Comparison of ENCODE assay signal across 10 cellular contexts in genomic region chr5:40385544-40385943, GRCh38.
DNase-seq lines count a peak whose midpoint lies in the region; ATAC-seq, FAIRE-seq and TF ChIP-seq lines count a peak whose summit lies in the region.
"Had no signal": no experiment of that assay in that cellular context is flagged by ENCODE, and none has a peak within 500 bp of the region (broad histone marks: within the 10 kb centered on the region; RNA-seq: fewer than 3 reads in every experiment).

No MANE protein-coding gene starts in this region.

- no peak for TF ChIP-seq EP300 in H1 (IDR thresholded peaks at IDR 0.05; ENCODE audit: borderline replicate concordance in 1 of 2, low read depth in 2 of 2, low read length in 2 of 2)

- TF ChIP-seq RAD21 in H1 (IDR thresholded peaks at IDR 0.05 in 1 of 2, conservative IDR thresholded peaks at IDR 0.05 in 1 of 2; ENCODE audit: low read depth in 2 of 2, low read length in 2 of 2): no peak

- no peak overlapping the region for H2BK120ac ChIP-seq in H1 (replicated peaks; ENCODE audit: low read depth, low read length)

- H3K4me2 ChIP-seq in OCI-LY1 (ENCODE audit: low read length): peak overlapping the region; percentile 41
- no peak overlapping the region for H3K4me2 ChIP-seq in H1 (ENCODE audit: insufficient read depth in 1 of 2, low read depth in 2 of 2, low read length in 2 of 2)

- no peak overlapping the region for H2BK20ac ChIP-seq in H1 (ENCODE audit: low read length)

- H3K36me3 ChIP-seq in OCI-LY1 (ENCODE audit: insufficient read depth, low read length) (no peaks in the 10 kb centered on the region), H1 (ENCODE audit: control insufficient read depth in 2 of 4, insufficient read depth in 4 of 4, low read length in 3 of 4) (no peaks in the 10 kb centered on the region), upper lobe of right lung (no peaks in the 10 kb centered on the region)

- H4K5ac ChIP-seq in H1 (ENCODE audit: insufficient read length, low read depth, low read length): no peak overlapping the region

- no peak overlapping the region for H2BK12ac ChIP-seq in H1 (ENCODE audit: low read depth, low read length)

- H3K79me2 ChIP-seq in OCI-LY1 (ENCODE audit: insufficient read depth, low read length) (no peaks in the 10 kb centered on the region), H1 (ENCODE audit: control insufficient read depth in 1 of 2, insufficient read depth in 2 of 2, low read length in 2 of 2) (no peaks in the 10 kb centered on the region)

- H3K27me3 ChIP-seq in OCI-LY1 (ENCODE audit: insufficient read depth, low read length): no peaks in the 10 kb centered on the region
- no peaks in the 10 kb centered on the region for H3K27me3 ChIP-seq in H1 (replicated peaks in 1 of 4; ENCODE audit: control insufficient read depth in 3 of 4, extremely low read depth in 1 of 4, insufficient read depth in 3 of 4, low read length in 3 of 4)
- no peaks in the 10 kb centered on the region for H3K27me3 ChIP-seq in upper lobe of right lung

- H3K18ac ChIP-seq in H1 (ENCODE audit: extremely low read depth, low read length): no peak overlapping the region

- no peak for TF ChIP-seq POLR2A in H1 (IDR thresholded peaks at IDR 0.05; ENCODE audit: control extremely low read depth in 1 of 2, low read depth in 2 of 2, low read length in 2 of 2)

- no peak overlapping the region for H4K91ac ChIP-seq in H1 (replicated peaks; ENCODE audit: insufficient read length, low read length)

- H2AFZ ChIP-seq in OCI-LY1 (ENCODE audit: low read length) (no peak overlapping the region), H1 (ENCODE audit: low read length) (no peak overlapping the region)

- H3K27me3 Mint-ChIP-seq in activated naive CD4-positive, alpha-beta T cell treated with anti-CD3 and anti-CD28 coated beads for 36 hours (ENCODE audit: low read depth): no peaks in the 10 kb centered on the region

- peaks cover 3% of the 10 kb centered on the region for H3K36me3 Mint-ChIP-seq in activated naive CD4-positive, alpha-beta T cell treated with anti-CD3 and anti-CD28 coated beads for 36 hours (ENCODE audit: low read depth)

- ATAC-seq in upper lobe of right lung (peak; percentile 62), HG02970 (IDR thresholded peaks at IDR 0.05; ENCODE audit: low FRiP score, unreplicated experiment) (no peak)

- peaks cover 71% of the 10 kb centered on the region for H3K4me1 ChIP-seq in OCI-LY1 (ENCODE audit: insufficient read depth, low read length, severe bottlenecking)
- peaks cover 0 to 6% (median 2%) of the 10 kb centered on the region in 4 experiments; a peak in 1 of 7 replicates for H3K4me1 ChIP-seq in H1 (replicated peaks in 1 of 4; ENCODE audit: control insufficient read depth in 3 of 4, insufficient read depth in 4 of 4, low read length in 3 of 4)
- H3K4me1 ChIP-seq in upper lobe of right lung: peaks cover 28% of the 10 kb centered on the region

- H3K27ac Mint-ChIP-seq in activated naive CD4-positive, alpha-beta T cell treated with anti-CD3 and anti-CD28 coated beads for 36 hours: peak overlapping the region; percentile 85
- H3K27ac Mint-ChIP-seq: nephron had no signal

- no peak overlapping the region for H4K8ac ChIP-seq in H1 (ENCODE audit: extremely low read depth, insufficient read depth, low read length)

- H3K23ac ChIP-seq in H1 (ENCODE audit: insufficient read length): no peak overlapping the region

- CTCF ChIA-PET in activated naive CD4-positive, alpha-beta T cell treated with anti-CD3 and anti-CD28 coated beads for 36 hours (lab: Charles Lee): interaction anchor here (0.6 to 3.0 kb wide), 9 partner anchors 8 to 300 kb away, joined by 3 to 17 read pairs (median 4); no protein-coding TSS in a partner anchor
- CTCF ChIA-PET in H1 (lab: Charles Lee; ENCODE audit: partially characterized antibody): interaction anchor here (0.6 kb wide), 1 partner anchor 145 kb away, joined by 3 read pairs; no protein-coding TSS in a partner anchor

- peaks cover 5% of the 10 kb centered on the region; the same call in 1 of the 2 replicates for H3F3A ChIP-seq in OCI-LY1 (ENCODE audit: insufficient read depth, low read length)

- no peak overlapping the region for H3K4me3 Mint-ChIP-seq in activated naive CD4-positive, alpha-beta T cell treated with anti-CD3 and anti-CD28 coated beads for 36 hours
- H3K4me3 Mint-ChIP-seq: nephron had no signal

- intact Hi-C loops in activated naive CD4-positive, alpha-beta T cell treated with anti-CD3 and anti-CD28 coated beads for 36 hours (cut with micrococcal nuclease): loop anchor here (5.0 to 10.0 kb wide), 2 partner anchors 668 to 731 kb away; no protein-coding TSS in a partner anchor
- intact Hi-C loops in upper lobe of right lung (cut with DNase I): no loop called here

- H3K4ac ChIP-seq in H1 (replicated peaks; ENCODE audit: insufficient read length, low read depth, low read length): no peak overlapping the region

- H3K4me1 Mint-ChIP-seq in activated naive CD4-positive, alpha-beta T cell treated with anti-CD3 and anti-CD28 coated beads for 36 hours (ENCODE audit: low read depth): peaks cover 86% of the 10 kb centered on the region
- H3K4me1 Mint-ChIP-seq: nephron had no signal

- FAIRE-seq in H1 (lab: Jason Lieb, UNC): no peak

- H3K56ac ChIP-seq in H1 (replicated peaks; ENCODE audit: insufficient read length, low read depth, low read length): no peak overlapping the region

- H4K20me1 ChIP-seq in OCI-LY1 (ENCODE audit: insufficient read depth, low read length): no peaks in the 10 kb centered on the region
- H4K20me1 ChIP-seq in H1 (replicated peaks in 1 of 2; ENCODE audit: control insufficient read depth in 1 of 2, insufficient read depth in 2 of 2, low read length in 2 of 2): no peaks in the 10 kb centered on the region

- DNase-seq in activated naive CD4-positive, alpha-beta T cell treated with anti-CD3 and anti-CD28 coated beads for 36 hours: peak; percentile 33
- DNase-seq in activated naive CD4-positive, alpha-beta T cell (lab: John Stamatoyannopoulos, UW): no peak
- DNase-seq in H1 (ENCODE audit: low read depth in 1 of 2, low spot score in 2 of 2) (peak in 1 of 2 experiments; percentile 38), upper lobe of right lung (no peak), NCI-H128 (lab: John Stamatoyannopoulos, UW; ENCODE audit: unreplicated experiment) (no peak), NCI-H82 treated with DMSO at 0.1 percent for 48 hours (lab: John Stamatoyannopoulos, UW; ENCODE audit: unreplicated experiment) (no peak)
- DNase-seq: C1 segment of cervical spinal cord had no signal

- H3K9me3 Mint-ChIP-seq in activated naive CD4-positive, alpha-beta T cell treated with anti-CD3 and anti-CD28 coated beads for 36 hours: no peaks in the 10 kb centered on the region
- H3K9me3 Mint-ChIP-seq: nephron had no signal

- no peaks in the 10 kb centered on the region for H3K23me2 ChIP-seq in H1 (ENCODE audit: low read depth, low read length)

- H3K4me3 ChIP-seq in OCI-LY1 (ENCODE audit: low read depth, low read length, poor library complexity, severe bottlenecking): peak overlapping the region; percentile 5
- H3K4me3 ChIP-seq in H1 (ENCODE audit: extremely low read depth in 1 of 4, insufficient read depth in 2 of 4, low read depth in 3 of 4, low read length in 4 of 4): no peak overlapping the region
- H3K4me3 ChIP-seq in upper lobe of right lung: no peak overlapping the region

- H3K9me3 ChIP-seq in OCI-LY1 (ENCODE audit: low read length): no peaks in the 10 kb centered on the region
- H3K9me3 ChIP-seq in H1 (ENCODE audit: insufficient read depth in 2 of 2, low read depth in 1 of 2, low read length in 1 of 2): no peaks in the 10 kb centered on the region
- no peaks in the 10 kb centered on the region for H3K9me3 ChIP-seq in upper lobe of right lung

- peak overlapping the region; percentile 46 for H3K9ac ChIP-seq in OCI-LY1 (ENCODE audit: low read length)
- no peak overlapping the region for H3K9ac ChIP-seq in H1 (replicated peaks in 1 of 4; ENCODE audit: extremely low read depth in 1 of 4, low read depth in 3 of 4, low read length in 3 of 4)

- H3K9me2 ChIP-seq in OCI-LY1 (ENCODE audit: low read depth, low read length): no peaks in the 10 kb centered on the region

- H3K27ac ChIP-seq in OCI-LY1 (ENCODE audit: low read depth, low read length, poor library complexity, severe bottlenecking) (peak overlapping the region; percentile 93), H1 (ENCODE audit: low read depth, low read length) (no peak overlapping the region), upper lobe of right lung (peak overlapping the region; percentile 26)

- POLR2A ChIA-PET in H1 (lab: Charles Lee; ENCODE audit: partially characterized antibody): no interaction called here

- TF ChIP-seq CTCF in OCI-LY1 (IDR thresholded peaks at IDR 0.05; ENCODE audit: low read length) (no peak), H1 (IDR thresholded peaks at IDR 0.05; ENCODE audit: control extremely low read depth in 1 of 3, insufficient read depth in 1 of 3, low read depth in 1 of 3, low read length in 3 of 3) (no peak), upper lobe of right lung (IDR thresholded peaks at IDR 0.05) (no peak)

- no peak overlapping the region for H3K14ac ChIP-seq in H1 (ENCODE audit: insufficient read length)

- H2BK15ac ChIP-seq in H1 (ENCODE audit: low read length): no peak overlapping the region

- no peak overlapping the region for H2AK5ac ChIP-seq in H1 (ENCODE audit: low read depth, low read length)

- no peaks in the 10 kb centered on the region for H3K79me1 ChIP-seq in H1 (ENCODE audit: low read depth, low read length)

- no peak overlapping the region for H2BK5ac ChIP-seq in H1 (ENCODE audit: low read depth, low read length)

TF ChIP-seq in H1, 55 proteins besides CTCF, POLR2A, EP300 and RAD21:
- TF ChIP-seq POU5F1 (IDR thresholded peaks at IDR 0.05; ENCODE audit: low read depth, low read length) (no peak), JUND (IDR thresholded peaks at IDR 0.05; ENCODE audit: low read length) (peak; percentile 60; the same call in 1 of the 2 replicates)
